In the genomic region with DNA sequence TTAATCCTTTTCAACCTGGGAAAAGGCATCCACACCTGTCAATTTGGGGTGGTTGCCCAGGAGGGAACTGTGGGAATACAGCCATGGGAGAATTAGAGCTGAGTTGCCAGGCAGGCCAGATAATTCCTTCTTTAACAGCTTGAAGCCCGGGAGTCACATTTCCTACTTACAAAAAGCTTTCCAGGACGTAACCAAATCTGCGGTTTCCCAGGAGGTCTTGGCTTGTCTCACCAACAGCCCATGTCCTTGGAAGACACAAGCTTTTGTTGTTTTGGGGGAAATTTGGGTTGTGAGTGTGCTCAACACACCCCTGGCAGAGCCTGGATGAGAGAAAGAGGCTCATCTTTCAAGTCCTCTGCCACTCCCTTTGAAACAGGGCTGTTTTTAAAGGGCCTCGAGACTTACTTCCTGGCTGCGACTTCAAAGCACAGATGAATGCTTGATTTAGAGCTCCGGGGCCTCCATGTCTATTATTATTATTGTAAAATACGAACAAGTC, we compare ENCODE assay signal across 1 cellular context.
TF ChIP-seq lines count a peak whose summit lies in the region.

No MANE protein-coding gene starts in this region.

TF ChIP-seq in GM23338, 12 proteins besides CTCF, POLR2A, EP300 and RAD21 (continued from another document):
- TF ChIP-seq, protein P1, sequence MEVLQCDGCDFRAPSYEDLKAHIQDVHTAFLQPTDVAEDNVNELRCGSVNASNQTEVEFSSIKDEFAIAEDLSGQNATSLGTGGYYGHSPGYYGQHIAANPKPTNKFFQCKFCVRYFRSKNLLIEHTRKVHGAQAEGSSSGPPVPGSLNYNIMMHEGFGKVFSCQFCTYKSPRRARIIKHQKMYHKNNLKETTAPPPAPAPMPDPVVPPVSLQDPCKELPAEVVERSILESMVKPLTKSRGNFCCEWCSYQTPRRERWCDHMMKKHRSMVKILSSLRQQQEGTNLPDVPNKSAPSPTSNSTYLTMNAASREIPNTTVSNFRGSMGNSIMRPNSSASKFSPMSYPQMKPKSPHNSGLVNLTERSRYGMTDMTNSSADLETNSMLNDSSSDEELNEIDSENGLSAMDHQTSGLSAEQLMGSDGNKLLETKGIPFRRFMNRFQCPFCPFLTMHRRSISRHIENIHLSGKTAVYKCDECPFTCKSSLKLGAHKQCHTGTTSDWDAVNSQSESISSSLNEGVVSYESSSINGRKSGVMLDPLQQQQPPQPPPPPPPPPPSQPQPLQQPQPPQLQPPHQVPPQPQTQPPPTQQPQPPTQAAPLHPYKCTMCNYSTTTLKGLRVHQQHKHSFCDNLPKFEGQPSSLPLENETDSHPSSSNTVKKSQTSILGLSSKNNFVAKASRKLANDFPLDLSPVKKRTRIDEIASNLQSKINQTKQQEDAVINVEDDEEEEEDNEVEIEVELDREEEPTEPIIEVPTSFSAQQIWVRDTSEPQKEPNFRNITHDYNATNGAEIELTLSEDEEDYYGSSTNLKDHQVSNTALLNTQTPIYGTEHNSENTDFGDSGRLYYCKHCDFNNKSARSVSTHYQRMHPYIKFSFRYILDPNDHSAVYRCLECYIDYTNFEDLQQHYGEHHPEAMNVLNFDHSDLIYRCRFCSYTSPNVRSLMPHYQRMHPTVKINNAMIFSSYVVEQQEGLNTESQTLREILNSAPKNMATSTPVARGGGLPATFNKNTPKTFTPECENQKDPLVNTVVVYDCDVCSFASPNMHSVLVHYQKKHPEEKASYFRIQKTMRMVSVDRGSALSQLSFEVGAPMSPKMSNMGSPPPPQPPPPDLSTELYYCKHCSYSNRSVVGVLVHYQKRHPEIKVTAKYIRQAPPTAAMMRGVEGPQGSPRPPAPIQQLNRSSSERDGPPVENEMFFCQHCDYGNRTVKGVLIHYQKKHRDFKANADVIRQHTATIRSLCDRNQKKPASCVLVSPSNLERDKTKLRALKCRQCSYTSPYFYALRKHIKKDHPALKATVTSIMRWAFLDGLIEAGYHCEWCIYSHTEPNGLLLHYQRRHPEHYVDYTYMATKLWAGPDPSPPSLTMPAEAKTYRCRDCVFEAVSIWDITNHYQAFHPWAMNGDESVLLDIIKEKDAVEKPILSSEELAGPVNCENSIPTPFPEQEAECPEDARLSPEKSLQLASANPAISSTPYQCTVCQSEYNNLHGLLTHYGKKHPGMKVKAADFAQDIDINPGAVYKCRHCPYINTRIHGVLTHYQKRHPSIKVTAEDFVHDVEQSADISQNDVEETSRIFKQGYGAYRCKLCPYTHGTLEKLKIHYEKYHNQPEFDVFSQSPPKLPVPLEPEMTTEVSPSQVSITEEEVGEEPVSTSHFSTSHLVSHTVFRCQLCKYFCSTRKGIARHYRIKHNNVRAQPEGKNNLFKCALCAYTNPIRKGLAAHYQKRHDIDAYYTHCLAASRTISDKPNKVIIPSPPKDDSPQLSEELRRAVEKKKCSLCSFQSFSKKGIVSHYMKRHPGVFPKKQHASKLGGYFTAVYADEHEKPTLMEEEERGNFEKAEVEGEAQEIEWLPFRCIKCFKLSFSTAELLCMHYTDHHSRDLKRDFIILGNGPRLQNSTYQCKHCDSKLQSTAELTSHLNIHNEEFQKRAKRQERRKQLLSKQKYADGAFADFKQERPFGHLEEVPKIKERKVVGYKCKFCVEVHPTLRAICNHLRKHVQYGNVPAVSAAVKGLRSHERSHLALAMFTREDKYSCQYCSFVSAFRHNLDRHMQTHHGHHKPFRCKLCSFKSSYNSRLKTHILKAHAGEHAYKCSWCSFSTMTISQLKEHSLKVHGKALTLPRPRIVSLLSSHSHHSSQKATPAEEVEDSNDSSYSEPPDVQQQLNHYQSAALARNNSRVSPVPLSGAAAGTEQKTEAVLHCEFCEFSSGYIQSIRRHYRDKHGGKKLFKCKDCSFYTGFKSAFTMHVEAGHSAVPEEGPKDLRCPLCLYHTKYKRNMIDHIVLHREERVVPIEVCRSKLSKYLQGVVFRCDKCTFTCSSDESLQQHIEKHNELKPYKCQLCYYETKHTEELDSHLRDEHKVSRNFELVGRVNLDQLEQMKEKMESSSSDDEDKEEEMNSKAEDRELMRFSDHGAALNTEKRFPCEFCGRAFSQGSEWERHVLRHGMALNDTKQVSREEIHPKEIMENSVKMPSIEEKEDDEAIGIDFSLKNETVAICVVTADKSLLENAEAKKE (CRISPR knock-in tag; IDR thresholded peaks at IDR 0.05), result no peak
- TF ChIP-seq ZNF114 (CRISPR knock-in tag; IDR thresholded peaks at IDR 0.05), result no peak
- no peak for TF ChIP-seq CREB1 (CRISPR knock-in tag; IDR thresholded peaks at IDR 0.05; ENCODE audit: low read depth)
- TF ChIP-seq, protein P2, sequence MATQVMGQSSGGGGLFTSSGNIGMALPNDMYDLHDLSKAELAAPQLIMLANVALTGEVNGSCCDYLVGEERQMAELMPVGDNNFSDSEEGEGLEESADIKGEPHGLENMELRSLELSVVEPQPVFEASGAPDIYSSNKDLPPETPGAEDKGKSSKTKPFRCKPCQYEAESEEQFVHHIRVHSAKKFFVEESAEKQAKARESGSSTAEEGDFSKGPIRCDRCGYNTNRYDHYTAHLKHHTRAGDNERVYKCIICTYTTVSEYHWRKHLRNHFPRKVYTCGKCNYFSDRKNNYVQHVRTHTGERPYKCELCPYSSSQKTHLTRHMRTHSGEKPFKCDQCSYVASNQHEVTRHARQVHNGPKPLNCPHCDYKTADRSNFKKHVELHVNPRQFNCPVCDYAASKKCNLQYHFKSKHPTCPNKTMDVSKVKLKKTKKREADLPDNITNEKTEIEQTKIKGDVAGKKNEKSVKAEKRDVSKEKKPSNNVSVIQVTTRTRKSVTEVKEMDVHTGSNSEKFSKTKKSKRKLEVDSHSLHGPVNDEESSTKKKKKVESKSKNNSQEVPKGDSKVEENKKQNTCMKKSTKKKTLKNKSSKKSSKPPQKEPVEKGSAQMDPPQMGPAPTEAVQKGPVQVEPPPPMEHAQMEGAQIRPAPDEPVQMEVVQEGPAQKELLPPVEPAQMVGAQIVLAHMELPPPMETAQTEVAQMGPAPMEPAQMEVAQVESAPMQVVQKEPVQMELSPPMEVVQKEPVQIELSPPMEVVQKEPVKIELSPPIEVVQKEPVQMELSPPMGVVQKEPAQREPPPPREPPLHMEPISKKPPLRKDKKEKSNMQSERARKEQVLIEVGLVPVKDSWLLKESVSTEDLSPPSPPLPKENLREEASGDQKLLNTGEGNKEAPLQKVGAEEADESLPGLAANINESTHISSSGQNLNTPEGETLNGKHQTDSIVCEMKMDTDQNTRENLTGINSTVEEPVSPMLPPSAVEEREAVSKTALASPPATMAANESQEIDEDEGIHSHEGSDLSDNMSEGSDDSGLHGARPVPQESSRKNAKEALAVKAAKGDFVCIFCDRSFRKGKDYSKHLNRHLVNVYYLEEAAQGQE (IDR thresholded peaks at IDR 0.05; ENCODE audit: unreplicated experiment), result no peak
